14 cellular contexts compared by ENCODE assay signal in the genomic region with DNA sequence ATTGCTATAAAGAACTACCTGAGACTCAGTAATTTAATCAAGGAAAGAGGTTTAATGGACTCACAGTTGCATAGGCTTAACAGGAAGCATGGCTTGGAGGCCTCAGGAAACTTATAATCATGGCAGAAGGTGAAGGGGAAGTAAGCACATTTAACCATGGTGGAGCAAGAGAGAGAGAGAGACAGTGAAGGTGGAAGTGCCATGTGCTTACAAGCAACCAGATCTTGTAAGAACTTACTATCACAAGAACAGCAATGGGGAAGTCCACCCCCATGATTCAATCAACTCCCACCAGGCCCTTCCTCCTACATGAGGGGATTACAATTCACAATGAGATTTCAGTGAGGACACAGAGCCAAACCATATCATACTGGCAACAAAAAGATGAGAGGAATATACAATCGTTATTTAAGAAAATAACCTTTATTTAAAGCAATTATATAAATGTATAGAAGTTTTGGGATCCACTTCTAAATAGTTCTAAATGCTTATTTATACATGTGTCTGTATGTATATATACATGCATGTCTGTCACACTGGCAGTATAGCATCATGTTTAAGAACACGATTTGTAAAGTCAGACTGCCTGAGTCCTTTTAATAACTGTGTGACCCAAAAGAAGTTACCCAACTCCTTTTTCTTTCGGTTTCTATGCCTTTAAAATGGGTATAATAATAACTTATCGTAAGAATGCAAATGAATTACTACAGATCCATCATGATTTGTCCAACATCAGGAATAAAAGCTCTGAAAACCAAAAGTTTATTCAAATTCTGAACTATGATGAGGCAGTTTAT.
"Had no signal": no experiment of that assay in that cellular context is flagged by ENCODE, and none has a peak within 500 bp of the region (broad histone marks: within the 10 kb centered on the region; RNA-seq: fewer than 3 reads in every experiment).

No MANE protein-coding gene starts in this region.

- DNase-seq: activated CD4-positive, alpha-beta memory T cell treated with anti-CD3 and anti-CD28 coated beads, Interleukin-2, amount 10 ng/mL, durations not matched to agents 7 days and 5 days; activated CD4-positive, alpha-beta T cell treated with anti-CD3 and anti-CD28 coated beads for 36 hours; activated naive CD8-positive, alpha-beta T cell treated with anti-CD3 and anti-CD28 coated beads, Interleukin-2, amount 10 ng/mL, durations not matched to agents 7 days and 5 days; activated T-cell treated with anti-CD3 and anti-CD28 coated beads, Interleukin-2, amount 50 U/mL, for 72 hours; anterior cingulate cortex; hypothalamus; lower lobe of right lung; midbrain; naive B cell; retina; thyroid gland; uterus had no signal

- H3K4me3 ChIP-seq: lower lobe of right lung, skin epidermis, thyroid gland, uterus had no signal

- H3K4me3 Mint-ChIP-seq: activated CD4-positive, alpha-beta memory T cell treated with anti-CD3 and anti-CD28 coated beads, Interleukin-2, amount 10 ng/mL, durations not matched to agents 7 days and 5 days; activated CD4-positive, alpha-beta T cell treated with anti-CD3 and anti-CD28 coated beads for 36 hours; activated naive CD8-positive, alpha-beta T cell treated with anti-CD3 and anti-CD28 coated beads, Interleukin-2, amount 10 ng/mL, durations not matched to agents 7 days and 5 days; activated T-cell treated with anti-CD3 and anti-CD28 coated beads, Interleukin-2, amount 50 U/mL, for 72 hours had no signal

- H3K27me3 ChIP-seq: thyroid gland, uterus had no signal

- H3K4me1 ChIP-seq: lower lobe of right lung, thyroid gland, uterus had no signal

- H3K27ac Mint-ChIP-seq: activated CD4-positive, alpha-beta memory T cell treated with anti-CD3 and anti-CD28 coated beads, Interleukin-2, amount 10 ng/mL, durations not matched to agents 7 days and 5 days; activated CD4-positive, alpha-beta T cell treated with anti-CD3 and anti-CD28 coated beads for 36 hours; activated naive CD8-positive, alpha-beta T cell treated with anti-CD3 and anti-CD28 coated beads, Interleukin-2, amount 10 ng/mL, durations not matched to agents 7 days and 5 days; activated T-cell treated with anti-CD3 and anti-CD28 coated beads, Interleukin-2, amount 50 U/mL, for 72 hours; naive B cell had no signal

- H3K36me3 ChIP-seq: lower lobe of right lung, thyroid gland, uterus had no signal

- H3K9me3 Mint-ChIP-seq: activated CD4-positive, alpha-beta memory T cell treated with anti-CD3 and anti-CD28 coated beads, Interleukin-2, amount 10 ng/mL, durations not matched to agents 7 days and 5 days; activated T-cell treated with anti-CD3 and anti-CD28 coated beads, Interleukin-2, amount 50 U/mL, for 72 hours had no signal

- H3K9me3 ChIP-seq: lower lobe of right lung, thyroid gland, uterus had no signal

- ATAC-seq: activated CD4-positive, alpha-beta T cell treated with anti-CD3 and anti-CD28 coated beads for 36 hours; activated T-cell treated with anti-CD3 and anti-CD28 coated beads, Interleukin-2, amount 50 U/mL, for 72 hours; lower lobe of right lung had no signal

- H3K27ac ChIP-seq: lower lobe of right lung, skin epidermis, thyroid gland, uterus, VCaP had no signal

- H3K4me1 Mint-ChIP-seq: activated CD4-positive, alpha-beta memory T cell treated with anti-CD3 and anti-CD28 coated beads, Interleukin-2, amount 10 ng/mL, durations not matched to agents 7 days and 5 days had no signal

- H3K27me3 Mint-ChIP-seq: activated CD4-positive, alpha-beta memory T cell treated with anti-CD3 and anti-CD28 coated beads, Interleukin-2, amount 10 ng/mL, durations not matched to agents 7 days and 5 days; activated CD4-positive, alpha-beta T cell treated with anti-CD3 and anti-CD28 coated beads for 36 hours; naive B cell had no signal
